ENCODE assay signal across 9 cellular contexts in genomic region chr17:69607162-69607834, GRCh38.
DNase-seq lines count a peak whose midpoint lies in the region; ATAC-seq, FAIRE-seq and TF ChIP-seq lines count a peak whose summit lies in the region.
"Had no signal": no experiment of that assay in that cellular context is flagged by ENCODE, and none has a peak within 500 bp of the region (broad histone marks: within the 10 kb centered on the region; RNA-seq: fewer than 3 reads in every experiment).

No MANE protein-coding gene starts in this region.

- H3K27me3 ChIP-seq in GM06990 (replicated peaks; ENCODE audit: control insufficient read depth, insufficient read depth, low read length) (no peaks in the 10 kb centered on the region), skeletal muscle satellite cell (ENCODE audit: control insufficient read depth, insufficient read depth, low read length) (no peaks in the 10 kb centered on the region)

- peak; percentile 90 for ATAC-seq in GM21576 (IDR thresholded peaks at IDR 0.05; ENCODE audit: unreplicated experiment)

- no peak overlapping the region for H3K4me3 ChIP-seq in GM06990 (replicated peaks; ENCODE audit: low read depth, low read length)
- H3K4me3 ChIP-seq in astrocyte of the spinal cord (ENCODE audit: low read depth, low read length), result no peak overlapping the region
- no peak overlapping the region for H3K4me3 ChIP-seq in skeletal muscle satellite cell (ENCODE audit: low read length)
- H3K4me3 ChIP-seq: skin epidermis had no signal

- H3K9ac ChIP-seq in skeletal muscle satellite cell (ENCODE audit: low read depth, low read length), result peak overlapping the region; percentile 83

- H3K4me1 ChIP-seq in skeletal muscle satellite cell (ENCODE audit: control insufficient read depth, insufficient read depth, low read length), result peaks cover 35% of the 10 kb centered on the region

- in situ Hi-C loops in astrocyte of the spinal cord (cut with HindIII; ENCODE audit: low sequenced_read_pairs), result no loop called here

- H3K4me2 ChIP-seq in skeletal muscle satellite cell (ENCODE audit: low read length), result peak overlapping the region; percentile 27

- DNase-seq in GM06990 (ENCODE audit: extremely low read depth, insufficient read length) (peak; percentile 29), HTR-8/SVneo (ENCODE audit: insufficient read length, low spot score) (peak; percentile 67), NCI-H82 treated with DMSO at 0.1 percent for 48 hours (lab: John Stamatoyannopoulos, UW; ENCODE audit: unreplicated experiment) (peak; percentile 67), astrocyte of the spinal cord (ENCODE audit: low read depth, low spot score) (peak; percentile 88), iPS DF 4.7 (ENCODE audit: extremely low read depth, low spot score) (peak; percentile 56), activated gamma-delta T cell treated with Interleukin-2 at 50 U/mL for 16 hours (no peak)

- H3K36me3 ChIP-seq in GM06990 (ENCODE audit: control insufficient read depth, insufficient read depth, low read length) (no peaks in the 10 kb centered on the region), skeletal muscle satellite cell (ENCODE audit: insufficient read depth, low read length) (no peaks in the 10 kb centered on the region)

- peak; percentile 93 for FAIRE-seq in HTR-8/SVneo (lab: Jason Lieb, UNC)

- H3K9me3 ChIP-seq in skeletal muscle satellite cell (replicated peaks; ENCODE audit: low read length), result no peaks in the 10 kb centered on the region

- TF ChIP-seq CTCF in GM06990 (IDR thresholded peaks at IDR 0.05; ENCODE audit: insufficient read depth, low read length, poor library complexity, severe bottlenecking) (peak; percentile 81), astrocyte of the spinal cord (IDR thresholded peaks at IDR 0.05; ENCODE audit: low read depth, low read length) (peak; percentile 82)
